21 cellular contexts compared by ENCODE assay signal in the genomic region with DNA sequence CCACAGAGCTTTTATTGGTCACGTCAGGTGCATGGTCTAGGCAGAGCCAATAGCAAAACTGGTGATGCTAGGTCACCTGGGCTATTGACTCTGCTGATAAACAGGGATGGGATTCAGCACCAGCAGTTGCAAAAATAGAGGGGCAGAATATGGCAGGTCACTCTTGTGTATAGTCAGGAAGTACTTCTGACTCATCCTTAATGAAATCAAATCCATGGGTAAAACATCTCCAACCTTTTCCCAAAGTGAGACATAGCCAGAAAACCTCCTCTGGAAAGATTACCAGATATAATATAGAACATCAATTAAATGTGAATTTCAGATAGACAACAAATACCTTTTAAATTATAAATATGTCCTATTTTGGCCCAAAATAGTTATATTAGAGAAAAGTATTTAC.
A peak's percentile ranks its signal among the peaks of the same experiment; 100 is the strongest.
DNase-seq lines count a peak whose midpoint lies in the region; ATAC-seq lines count a peak whose summit lies in the region.
"Had no signal": no experiment of that assay in that cellular context is flagged by ENCODE, and none has a peak within 500 bp of the region (broad histone marks: within the 10 kb centered on the region; RNA-seq: fewer than 3 reads in every experiment).

No MANE protein-coding gene starts in this region.

- in situ Hi-C loops in ACHN (cut with HindIII; ENCODE audit: low pct_ligation_motif_present, low pct_unique_long_range_greater_than_20kb, low sequenced_read_pairs), result no loop called here

- DNase-seq in ELR (ENCODE audit: low read depth) (peak; percentile 31), M059J (ENCODE audit: low read depth) (peak; percentile 26), fibroblast of gingiva (ENCODE audit: low read depth) (peak; percentile 6), iris pigment epithelial cell (ENCODE audit: low read depth) (peak; percentile 27), ACHN (no peak)
- DNase-seq in stimulated activated CD4-positive, alpha-beta T cell treated with anti-CD3 and anti-CD28 coated beads, Interleukin-12 subunit alpha, Interleukin-12 subunit beta, amount 100 ng/mL, for 4 hours, result no peak
- DNase-seq in effector CD4-positive, alpha-beta T cell, result no peak
- DNase-seq: CD4-positive, alpha-beta T cell; NCI-H1105 treated with DMSO at 0.1 percent for 48 hours; NCI-H146; NCI-H1930; NCI-H2107; NCI-H446 treated with DMSO at 0.1 percent for 48 hours; NCI-H526; NCI-H82; NK-92 treated with Interleukin-12 subunit alpha and Interleukin-12 subunit beta, amount 100 ng/mL, for 24 hours; PC-3; SJCRH30 had no signal

- ATAC-seq in GM21515 (IDR thresholded peaks at IDR 0.05; ENCODE audit: unreplicated experiment), result no peak
- ATAC-seq: PC-3, Right ventricle myocardium inferior, SK-N-SH treated with all-trans-retinoic acid at 6 μM for 48 hours had no signal

Comparison
In these comparisons a context has a peak if more than half of its experiments do, and no peak if none do; other contexts are left out.
1. DNase-seq: peak in ELR (single experiment), M059J (single experiment), fibroblast of gingiva (single experiment) and iris pigment epithelial cell (single experiment); none in stimulated activated CD4-positive, alpha-beta T cell treated with anti-CD3 and anti-CD28 coated beads, Interleukin-12 subunit alpha, Interleukin-12 subunit beta, amount 100 ng/mL, for 4 hours (single experiment), ACHN (single experiment) and effector CD4-positive, alpha-beta T cell (single experiment).